1 cellular context compared by ENCODE assay signal in the genomic region with DNA sequence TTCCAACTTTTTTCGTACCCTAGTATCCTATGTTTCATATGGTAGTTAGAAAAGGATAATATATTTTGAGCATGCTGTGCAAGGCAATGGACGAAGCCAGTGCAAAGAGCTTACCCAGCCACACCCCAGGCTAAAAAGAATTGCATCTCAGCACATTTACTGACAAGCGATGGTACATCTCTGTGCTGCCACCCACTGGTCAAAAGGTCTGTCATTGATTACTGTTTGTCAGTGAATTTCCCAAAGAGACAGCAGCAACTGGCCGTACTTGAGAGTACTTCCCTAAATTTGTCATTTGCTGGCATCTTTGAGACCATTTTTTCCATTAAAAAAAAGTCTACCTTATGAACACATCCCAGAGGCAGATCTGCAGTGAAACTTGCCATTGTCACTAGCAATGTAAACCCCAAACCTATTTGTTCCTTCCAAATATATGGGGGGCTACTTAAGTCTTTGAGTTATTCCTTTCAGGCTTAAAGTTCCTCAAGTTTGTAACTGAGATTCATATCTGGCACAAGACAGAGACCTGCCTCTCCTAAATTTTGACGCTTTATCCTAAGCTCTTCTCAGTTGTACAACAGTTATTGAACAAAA.
TF ChIP-seq lines count a peak whose summit lies in the region.

No MANE protein-coding gene starts in this region.

TF ChIP-seq in HepG2, 621 proteins besides CTCF, POLR2A, EP300 and RAD21 (continued from another document):
- TF ChIP-seq, protein P1, sequence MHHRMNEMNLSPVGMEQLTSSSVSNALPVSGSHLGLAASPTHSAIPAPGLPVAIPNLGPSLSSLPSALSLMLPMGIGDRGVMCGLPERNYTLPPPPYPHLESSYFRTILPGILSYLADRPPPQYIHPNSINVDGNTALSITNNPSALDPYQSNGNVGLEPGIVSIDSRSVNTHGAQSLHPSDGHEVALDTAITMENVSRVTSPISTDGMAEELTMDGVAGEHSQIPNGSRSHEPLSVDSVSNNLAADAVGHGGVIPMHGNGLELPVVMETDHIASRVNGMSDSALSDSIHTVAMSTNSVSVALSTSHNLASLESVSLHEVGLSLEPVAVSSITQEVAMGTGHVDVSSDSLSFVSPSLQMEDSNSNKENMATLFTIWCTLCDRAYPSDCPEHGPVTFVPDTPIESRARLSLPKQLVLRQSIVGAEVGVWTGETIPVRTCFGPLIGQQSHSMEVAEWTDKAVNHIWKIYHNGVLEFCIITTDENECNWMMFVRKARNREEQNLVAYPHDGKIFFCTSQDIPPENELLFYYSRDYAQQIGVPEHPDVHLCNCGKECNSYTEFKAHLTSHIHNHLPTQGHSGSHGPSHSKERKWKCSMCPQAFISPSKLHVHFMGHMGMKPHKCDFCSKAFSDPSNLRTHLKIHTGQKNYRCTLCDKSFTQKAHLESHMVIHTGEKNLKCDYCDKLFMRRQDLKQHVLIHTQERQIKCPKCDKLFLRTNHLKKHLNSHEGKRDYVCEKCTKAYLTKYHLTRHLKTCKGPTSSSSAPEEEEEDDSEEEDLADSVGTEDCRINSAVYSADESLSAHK (CRISPR knock-in tag; IDR thresholded peaks at IDR 0.05; ENCODE audit: borderline replicate concordance): no peak
- TF ChIP-seq STAG1 (CRISPR knock-in tag; IDR thresholded peaks at IDR 0.05): peak; percentile 82
- TF ChIP-seq SMC3 (IDR thresholded peaks at IDR 0.05; ENCODE audit: low read length): peak; percentile 58; the same call in 1 of the 2 replicates
- TF ChIP-seq MIXL1 (CRISPR knock-in tag; IDR thresholded peaks at IDR 0.05): 0 out of 2 replicates have a peak, but pooled peaks have one; percentile 20
- no peak for TF ChIP-seq NCOR1 (IDR thresholded peaks at IDR 0.05; ENCODE audit: borderline replicate concordance, low read length)
